In the genomic region with DNA sequence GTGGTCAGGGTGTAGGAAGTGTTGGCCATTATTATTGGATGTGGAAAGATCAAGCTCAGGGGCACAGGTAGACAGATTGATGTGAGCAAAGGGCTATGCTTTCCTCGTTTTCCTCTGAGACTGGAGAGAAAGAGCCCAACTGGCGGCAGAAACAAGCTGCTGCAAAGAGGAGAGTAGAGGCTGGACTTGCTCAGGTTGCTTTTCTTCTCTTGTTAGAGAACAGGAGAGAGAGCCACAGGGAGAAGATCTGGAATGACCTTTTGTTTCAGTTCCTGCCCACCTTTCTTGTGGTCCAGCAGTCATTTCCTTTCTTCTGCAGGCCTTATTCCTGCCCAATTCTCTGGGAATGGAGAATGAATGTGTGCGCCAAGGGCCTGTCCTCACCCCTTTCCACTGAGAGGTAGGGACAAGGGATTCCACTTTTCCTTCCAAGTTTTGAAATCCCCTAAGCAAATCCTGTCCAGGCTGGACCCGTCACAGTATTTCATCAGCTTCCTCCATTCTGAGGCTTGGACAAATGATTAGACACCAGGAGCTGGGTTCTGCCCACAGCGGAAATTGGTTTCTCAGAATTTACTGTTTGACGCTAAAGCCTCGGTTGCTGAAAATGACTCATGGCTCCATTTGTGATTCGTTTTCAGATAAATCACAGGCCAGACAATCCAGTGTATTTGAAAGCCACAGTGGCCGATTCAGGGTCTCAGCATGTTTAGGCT, we compare ENCODE assay signal across 11 cellular contexts. TPM values are rescaled to one million over a fixed set of nuclear protein-coding genes. Genes with fewer than 3 reads are reported as not detected.
DNase-seq lines count a peak whose midpoint lies in the region; ATAC-seq and TF ChIP-seq lines count a peak whose summit lies in the region.
"Had no signal": no experiment of that assay in that cellular context is flagged by ENCODE, and none has a peak within 500 bp of the region (broad histone marks: within the 10 kb centered on the region; RNA-seq: fewer than 3 reads in every experiment).

No MANE protein-coding gene starts in this region.

- H3K9me3 Mint-ChIP-seq in HFFc6 = peaks cover 18% of the 10 kb centered on the region
- peaks cover 27% of the 10 kb centered on the region for H3K9me3 Mint-ChIP-seq in T-helper 2 cell treated with Interferon-gamma antibody and Interleukin-4, amounts not matched to agents 5 μg/mL and 100 μg/mL, for 36 hours
- H3K9me3 Mint-ChIP-seq in activated naive CD4-positive, alpha-beta T cell treated with anti-CD3 and anti-CD28 coated beads, Interleukin-2, amount 50 U/mL, for 72 hours = peaks cover 12 to 21% of the 10 kb centered on the region in 2 donors

- peaks cover 9% of the 10 kb centered on the region; the same call in 1 of the 2 replicates for H3K36me3 Mint-ChIP-seq in HFFc6 (ENCODE audit: low read depth)
- peaks cover 34% of the 10 kb centered on the region for H3K36me3 Mint-ChIP-seq in T-helper 2 cell treated with Interferon-gamma antibody and Interleukin-4, amounts not matched to agents 5 μg/mL and 100 μg/mL, for 36 hours (ENCODE audit: low read depth)
- peaks cover 23 to 31% of the 10 kb centered on the region in 2 donors for H3K36me3 Mint-ChIP-seq in activated naive CD4-positive, alpha-beta T cell treated with anti-CD3 and anti-CD28 coated beads, Interleukin-2, amount 50 U/mL, for 72 hours

- TF ChIP-seq CTCF in HFFc6 (IDR thresholded peaks at IDR 0.05) = no peak

- H3K4me1 Mint-ChIP-seq in HFFc6 (ENCODE audit: low read depth) = peaks cover 23% of the 10 kb centered on the region
- peaks cover 58% of the 10 kb centered on the region for H3K4me1 Mint-ChIP-seq in T-helper 2 cell treated with Interferon-gamma antibody and Interleukin-4, amounts not matched to agents 5 μg/mL and 100 μg/mL, for 36 hours (ENCODE audit: low read depth)

- peak; percentile 57 to 65 for ATAC-seq in activated naive CD4-positive, alpha-beta T cell treated with anti-CD3 and anti-CD28 coated beads, Interleukin-2, amount 50 U/mL, for 72 hours
- ATAC-seq in GM18867 (IDR thresholded peaks at IDR 0.05; ENCODE audit: unreplicated experiment) = no peak

- H3K27ac Mint-ChIP-seq in HFFc6 = peak overlapping the region; percentile 64
- peak overlapping the region; percentile 97 for H3K27ac Mint-ChIP-seq in T-helper 2 cell treated with Interferon-gamma antibody and Interleukin-4, amounts not matched to agents 5 μg/mL and 100 μg/mL, for 36 hours
- H3K27ac Mint-ChIP-seq in activated naive CD4-positive, alpha-beta T cell treated with anti-CD3 and anti-CD28 coated beads, Interleukin-2, amount 50 U/mL, for 72 hours = peak overlapping the region; percentile 86 to 93

- H3K27me3 Mint-ChIP-seq in HFFc6 (ENCODE audit: insufficient read depth) = peaks cover 18% of the 10 kb centered on the region
- no peaks in the 10 kb centered on the region for H3K27me3 Mint-ChIP-seq in T-helper 2 cell treated with Interferon-gamma antibody and Interleukin-4, amounts not matched to agents 5 μg/mL and 100 μg/mL, for 36 hours (ENCODE audit: low read depth)

- no peak overlapping the region for H3K4me3 Mint-ChIP-seq in HFFc6
- peak overlapping the region; percentile 55 for H3K4me3 Mint-ChIP-seq in T-helper 2 cell treated with Interferon-gamma antibody and Interleukin-4, amounts not matched to agents 5 μg/mL and 100 μg/mL, for 36 hours

- peak; percentile 41 for DNase-seq in HFFc6
- DNase-seq in T-helper 2 cell treated with Interferon-gamma antibody and Interleukin-4, amounts not matched to agents 5 μg/mL and 100 μg/mL, for 36 hours (ENCODE audit: low spot score) = peak; percentile 71
- DNase-seq in activated naive CD4-positive, alpha-beta T cell treated with anti-CD3 and anti-CD28 coated beads, Interleukin-2, amount 50 U/mL, for 72 hours (ENCODE audit: low spot score in 2 of 2) = peak; percentile 29 to 74
- DNase-seq in stimulated activated CD4-positive, alpha-beta T cell treated with anti-CD3 and anti-CD28 coated beads, Interleukin-4, amount 100 ng/mL, for 24 hours = peak; percentile 66
- no peak for DNase-seq in H4 (ENCODE audit: low spot score)
- DNase-seq in GM19240 (ENCODE audit: insufficient read length, low spot score) = no peak
- no peak for DNase-seq in AML-193 (lab: John Stamatoyannopoulos, UW)
- DNase-seq: amygdala, glutamatergic neuron, SHP77 treated with DMSO at 0.1 percent for 48 hours had no signal

RNA-seq across cellular contexts. Expression of gene ZNF80, which starts 16.1 kb away (rescaled TPM):
- not detected for total RNA-seq in HFFc6 (2021; fragmentation: NEBNext Ultra II Directional; extraction: Animal tissue kit (Norgen Biotek cat#: 25700))
- under 1 TPM; 0.53 to 0.71 TPM for total RNA-seq in activated naive CD4-positive, alpha-beta T cell treated with anti-CD3 and anti-CD28 coated beads, Interleukin-2, amount 50 U/mL, for 72 hours
- not detected in 2 replicates for total RNA-seq in H4 (2014; rRNA removed; shearing (Covaris generic))

RNA-seq across cellular contexts. Expression of gene DRD3, which starts 42.5 kb away (rescaled TPM):
- total RNA-seq in HFFc6 (2021; fragmentation: NEBNext Ultra II Directional; extraction: Animal tissue kit (Norgen Biotek cat#: 25700)) = not detected
- total RNA-seq in activated naive CD4-positive, alpha-beta T cell treated with anti-CD3 and anti-CD28 coated beads, Interleukin-2, amount 50 U/mL, for 72 hours = not detected
- total RNA-seq in H4 (2014; rRNA removed; shearing (Covaris generic)) = not detected in 2 replicates

Comparison
In these comparisons a context has a peak if more than half of its experiments do, and no peak if none do; other contexts are left out.
1. DNase-seq: peak in HFFc6 (single experiment), T-helper 2 cell treated with Interferon-gamma antibody and Interleukin-4, amounts not matched to agents 5 μg/mL and 100 μg/mL, for 36 hours (single experiment), activated naive CD4-positive, alpha-beta T cell treated with anti-CD3 and anti-CD28 coated beads, Interleukin-2, amount 50 U/mL, for 72 hours (2 of 2) and stimulated activated CD4-positive, alpha-beta T cell treated with anti-CD3 and anti-CD28 coated beads, Interleukin-4, amount 100 ng/mL, for 24 hours (single experiment); none in H4 (single experiment), GM19240 (single experiment) and AML-193 (0 of 2).
2. Peak in every context shown above with its lines, with median percentiles within 50 percentile points of each other: H3K27ac Mint-ChIP-seq.